Comparison of ENCODE assay signal across 18 cellular contexts in genomic region chr3:194504861-194505260, GRCh38. TPM values are rescaled to one million over a fixed set of nuclear protein-coding genes. Genes with fewer than 3 reads are reported as not detected.
DNase-seq lines count a peak whose midpoint lies in the region; ATAC-seq and TF ChIP-seq lines count a peak whose summit lies in the region.
"Had no signal": no experiment of that assay in that cellular context is flagged by ENCODE, and none has a peak within 500 bp of the region (broad histone marks: within the 10 kb centered on the region; RNA-seq: fewer than 3 reads in every experiment).

No MANE protein-coding gene starts in this region.

- 52 to 61% methylated on average over 7 of the region's 7 CpGs for WGBS in thyroid gland, 2 donors

- peaks cover 0 to 30% of the 10 kb centered on the region in 2 donors for H3K4me1 ChIP-seq in thyroid gland
- peaks cover 4% of the 10 kb centered on the region for H3K4me1 ChIP-seq in upper lobe of right lung

- H3K36me3 Mint-ChIP-seq in progenitor cell of endocrine pancreas (ENCODE audit: insufficient read depth), result no peaks in the 10 kb centered on the region
- H3K36me3 Mint-ChIP-seq: CD8-positive, alpha-beta T cell had no signal

- intact Hi-C loops in thyroid gland (cut with DNase I) (no loop called here), upper lobe of right lung (cut with DNase I) (no loop called here), posterior cingulate gyrus (cut with DNase I) (no loop called here)

- H3K36me3 ChIP-seq in thyroid gland (no peaks in the 10 kb centered on the region), upper lobe of right lung (no peaks in the 10 kb centered on the region)

- H3K9me3 ChIP-seq in thyroid gland, result no peaks in the 10 kb centered on the region
- no peaks in the 10 kb centered on the region for H3K9me3 ChIP-seq in upper lobe of right lung
- H3K9me3 ChIP-seq: A549, Caco-2 had no signal

- H3K27ac ChIP-seq in thyroid gland, result peak overlapping the region in 2 of 3 donors; percentile 65
- no peak overlapping the region for H3K27ac ChIP-seq in upper lobe of right lung
- H3K27ac ChIP-seq: 22Rv1; A549; BLaER1 treated with 17β-estradiol and CSF1 and Interleukin-3, amounts not matched to agents 10 nM and 100 nM; C4-2B had no signal

- H3K4me3 ChIP-seq in thyroid gland (replicated peaks in 1 of 3), result no peak overlapping the region
- H3K4me3 ChIP-seq in upper lobe of right lung, result no peak overlapping the region
- H3K4me3 ChIP-seq: A549; BLaER1 treated with 17β-estradiol and CSF1 and Interleukin-3, amounts not matched to agents 10 nM and 100 nM had no signal

- peaks cover 8% of the 10 kb centered on the region for H3K4me1 Mint-ChIP-seq in progenitor cell of endocrine pancreas (ENCODE audit: low read depth)
- H3K4me1 Mint-ChIP-seq: B cell had no signal

- H3K27me3 Mint-ChIP-seq in progenitor cell of endocrine pancreas, result no peaks in the 10 kb centered on the region
- H3K27me3 Mint-ChIP-seq: B cell; CD4-positive, alpha-beta T cell had no signal

- H3K9me3 Mint-ChIP-seq in progenitor cell of endocrine pancreas (ENCODE audit: low read depth), result no peaks in the 10 kb centered on the region
- H3K9me3 Mint-ChIP-seq: CD4-positive, alpha-beta T cell; CD8-positive, alpha-beta T cell had no signal

- TF ChIP-seq CTCF in progenitor cell of endocrine pancreas (IDR thresholded peaks at IDR 0.05; ENCODE audit: unreplicated experiment) (no peak), thyroid gland (IDR thresholded peaks at IDR 0.05) (no peak), upper lobe of right lung (IDR thresholded peaks at IDR 0.05) (no peak)

- H3K4me3 Mint-ChIP-seq in progenitor cell of endocrine pancreas (ENCODE audit: low read depth), result no peak overlapping the region
- H3K4me3 Mint-ChIP-seq: B cell; CD4-positive, alpha-beta T cell; CD8-positive, alpha-beta T cell had no signal

- no peaks in the 10 kb centered on the region for H3K27me3 ChIP-seq in thyroid gland
- no peaks in the 10 kb centered on the region for H3K27me3 ChIP-seq in upper lobe of right lung
- H3K27me3 ChIP-seq: BLaER1 treated with 17β-estradiol and CSF1 and Interleukin-3, amounts not matched to agents 10 nM and 100 nM had no signal

- DNase-seq in NCI-H82 (lab: John Stamatoyannopoulos, UW) (peak; percentile 26), NCI-H82 treated with DMSO at 0.1 percent for 48 hours (lab: John Stamatoyannopoulos, UW; ENCODE audit: unreplicated experiment) (no peak), progenitor cell of endocrine pancreas (ENCODE audit: low spot score, unreplicated experiment) (no peak), thyroid gland (peak; percentile 72 to 74), upper lobe of right lung (no peak), posterior cingulate gyrus (no peak)
- DNase-seq: AML-193; Caco-2; Calu3; CD4-positive, alpha-beta T cell; CD8-positive, alpha-beta T cell; DMS79 treated with DMSO at 0.1 percent for 48 hours; GF-D8 had no signal

- no peak for ATAC-seq in upper lobe of right lung
- ATAC-seq: A549; CD8-positive, alpha-beta T cell had no signal

- H3K27ac Mint-ChIP-seq in progenitor cell of endocrine pancreas, result peak overlapping the region; percentile 45
- H3K27ac Mint-ChIP-seq: B cell; CD4-positive, alpha-beta T cell; CD8-positive, alpha-beta T cell had no signal

- TF ChIP-seq POLR2A in thyroid gland (IDR thresholded peaks at IDR 0.05), result no peak

RNA-seq across cellular contexts. Expression of gene ATP13A3, which starts 18.1 kb away (rescaled TPM):
- 124 and 135 TPM in 2 replicates for total RNA-seq in progenitor cell of endocrine pancreas
- total RNA-seq in thyroid gland, result 100 to 1,000 TPM; 262 to 426 (median 341) TPM
- total RNA-seq in upper lobe of right lung, result 101 TPM

Comparison
In these comparisons a context has a peak if more than half of its experiments do, and no peak if none do; other contexts are left out.
1. DNase-seq: peak in NCI-H82 (single experiment) and thyroid gland (2 of 2); none in NCI-H82 treated with DMSO at 0.1 percent for 48 hours (single experiment), progenitor cell of endocrine pancreas (single experiment), upper lobe of right lung (single experiment) and posterior cingulate gyrus (0 of 10).